Comparison of ENCODE assay signal across 8 cellular contexts in genomic region chr19:18636183-18636968, GRCh38. TPM values are rescaled to one million over a fixed set of nuclear protein-coding genes. Genes with fewer than 3 reads are reported as not detected.
DNase-seq lines count a peak whose midpoint lies in the region; ATAC-seq and TF ChIP-seq lines count a peak whose summit lies in the region.

No MANE protein-coding gene starts in this region.

- 1 to 2% (median 2%) methylated on average over 42 to 44 of the region's 44 CpGs for WGBS in spleen, 5 donors

- H3K27me3 ChIP-seq in spleen (replicated peaks in 1 of 7), result peaks cover 0 to 11% (median 0%) of the 10 kb centered on the region in 7 donors

- POLR2A ChIA-PET in AG04449 (lab: Yijun Ruan, JAX), result no interaction called here

- H3K4me3 ChIP-seq in AG04449 (ENCODE audit: low read depth, low read length) (peak overlapping the region; percentile 75), spleen (peak overlapping the region; percentile 39 to 89 (median 72))

- TF ChIP-seq POLR2A in spleen (IDR thresholded peaks at IDR 0.05), result no peak

- intact Hi-C loops in spleen (cut with DNase I; ENCODE audit: low total_unique reads), result no loop called here

- TF ChIP-seq CTCF in AG04449 (IDR thresholded peaks at IDR 0.05; ENCODE audit: insufficient read depth, low read length, missing control alignments) (no peak), spleen (IDR thresholded peaks at IDR 0.05 in 8 of 11, conservative IDR thresholded peaks at IDR 0.05 in 3 of 11) (peak in 1 of 11 experiments; percentile 13)

- H3K4me1 ChIP-seq in spleen, result peaks cover 0 to 35% (median 28%) of the 10 kb centered on the region in 6 donors

- DNase-seq in AG04449 (ENCODE audit: low read depth, low spot score) (peak; percentile 59), NCI-H2227 treated with DMSO at 0.1 percent for 48 hours (lab: John Stamatoyannopoulos, UW) (peak; percentile 89), iris pigment epithelial cell (ENCODE audit: low read depth) (peak; percentile 98), spleen (peak; percentile 100)
- peak; percentile 97 to 98 (median 98) for DNase-seq in activated CD4-positive, CD25-positive, alpha-beta regulatory T cell (lab: John Stamatoyannopoulos, UW)
- DNase-seq in central memory CD4-positive, alpha-beta T cell, result peak; percentile 98

- no peaks in the 10 kb centered on the region for H3K9me3 ChIP-seq in spleen

- ATAC-seq in GM18907 (IDR thresholded peaks at IDR 0.05; ENCODE audit: unreplicated experiment) (peak; percentile 88), HG03175 (IDR thresholded peaks at IDR 0.05; ENCODE audit: unreplicated experiment) (peak; percentile 89)

- H3K27ac ChIP-seq in spleen, result peak overlapping the region; percentile 51 to 90 (median 83)

- peaks cover 0 to 8% (median 0%) of the 10 kb centered on the region in 6 donors for H3K36me3 ChIP-seq in spleen

- CTCF ChIA-PET in AG04449 (lab: Yijun Ruan, JAX), result no interaction called here

RNA-seq across cellular contexts. Expression of gene KLHL26, which starts 0.5 kb away (rescaled TPM):
- total RNA-seq in spleen, result 10 to 100 TPM in 4 of 7 donors, 1 to 10 TPM in 3; 4.4 to 23.1 (median 10.3) TPM
- polyA plus RNA-seq in spleen, result 1 to 10 TPM; 1.7 to 3.5 (median 2.2) TPM

RNA-seq across cellular contexts. Expression of gene TMEM59L, which starts 23.7 kb away (rescaled TPM):
- under 1 TPM in 2 of 7 donors, not detected in 5; 0.28 to 0.49 TPM for total RNA-seq in spleen
- under 1 TPM; 0.15 to 0.74 (median 0.50) TPM for polyA plus RNA-seq in spleen

RNA-seq across cellular contexts. Expression of gene CRLF1, which starts 29.8 kb away (rescaled TPM):
- total RNA-seq in spleen, result 1 to 10 TPM in 4 of 7 donors, under 1 TPM in 2, not detected in 1; 0.20 to 7.0 (median 1.1) TPM
- 1 to 10 TPM; 5.2 to 8.0 (median 6.3) TPM for polyA plus RNA-seq in spleen

RNA-seq across cellular contexts. Expression of gene CRTC1, which starts 47.1 kb away (rescaled TPM):
- 10 to 100 TPM in 3 of 7 donors, 1 to 10 TPM in 4; 4.7 to 15.7 (median 8.8) TPM for total RNA-seq in spleen
- polyA plus RNA-seq in spleen, result 10 to 100 TPM in 1 of 3 donors, 1 to 10 TPM in 2; 3.1 to 11.3 (median 6.4) TPM

RNA-seq across cellular contexts. Expression of gene REX1BD, which starts 47.8 kb away (rescaled TPM):
- total RNA-seq in spleen, result 100 to 1,000 TPM in 1 of 7 donors, 10 to 100 TPM in 6; 65.4 to 103 (median 78.7) TPM
- polyA plus RNA-seq in spleen, result 100 to 1,000 TPM; 127 to 182 (median 160) TPM

Comparison
In these comparisons a context has a peak if more than half of its experiments do, and no peak if none do; other contexts are left out.
1. Peak in every context shown above with its lines: DNase-seq, ATAC-seq, H3K4me3 ChIP-seq and H3K27ac ChIP-seq.